In genomic region chr15:67074886-67075229, GRCh38 we compare ENCODE assay signal across 11 cellular contexts. TPM values are rescaled to one million over a fixed set of nuclear protein-coding genes. Genes with fewer than 3 reads are reported as not detected.
DNase-seq lines count a peak whose midpoint lies in the region; ATAC-seq and TF ChIP-seq lines count a peak whose summit lies in the region.
"Had no signal": no experiment of that assay in that cellular context is flagged by ENCODE, and none has a peak within 500 bp of the region (broad histone marks: within the 10 kb centered on the region; RNA-seq: fewer than 3 reads in every experiment).

No MANE protein-coding gene starts in this region.

- no peak for TF ChIP-seq CTCF in OCI-LY7 (conservative IDR thresholded peaks at IDR 0.05; ENCODE audit: low read length)
- TF ChIP-seq CTCF in esophagus muscularis mucosa (IDR thresholded peaks at IDR 0.05) = no peak
- TF ChIP-seq CTCF in spleen (IDR thresholded peaks at IDR 0.05 in 8 of 11, conservative IDR thresholded peaks at IDR 0.05 in 3 of 11) = no peak
- TF ChIP-seq CTCF in H9 (conservative IDR thresholded peaks at IDR 0.05) = no peak

- H3K27me3 ChIP-seq in esophagus muscularis mucosa (no peaks in the 10 kb centered on the region), spleen (replicated peaks in 1 of 7) (no peaks in the 10 kb centered on the region), H9 (ENCODE audit: insufficient read depth, low read length) (no peaks in the 10 kb centered on the region)

- no peak overlapping the region for H2BK15ac ChIP-seq in H9 (ENCODE audit: low read depth, low read length)

- no peak overlapping the region for H4K91ac ChIP-seq in H9 (ENCODE audit: insufficient read length, low read depth, low read length)

- peak overlapping the region; percentile 16 for H3K4me3 ChIP-seq in OCI-LY7 (ENCODE audit: low read depth, low read length, poor library complexity, severe bottlenecking)
- H3K4me3 ChIP-seq in esophagus muscularis mucosa = no peak overlapping the region
- H3K4me3 ChIP-seq in spleen = peak overlapping the region in 1 of 8 donors; percentile 32

- no peak overlapping the region for H3K18ac ChIP-seq in H9 (ENCODE audit: insufficient read length, low read depth, low read length)

- H3K9me3 ChIP-seq in OCI-LY7 (ENCODE audit: low read length) (no peaks in the 10 kb centered on the region), esophagus muscularis mucosa (no peaks in the 10 kb centered on the region), spleen (no peaks in the 10 kb centered on the region), H9 (ENCODE audit: control insufficient read depth, low read depth, low read length) (no peaks in the 10 kb centered on the region)

- H2BK20ac ChIP-seq in H9 (ENCODE audit: low read depth, low read length, poor library complexity, severe bottlenecking) = no peak overlapping the region

- peak overlapping the region in 1 of 3 experiments; percentile 42; a peak in 1 of 7 replicates for H3K27ac Mint-ChIP-seq in H9

- no peak overlapping the region for H2BK5ac ChIP-seq in H9 (ENCODE audit: insufficient read length, low read length)

- POLR2A ChIA-PET in OCI-LY7 (lab: Charles Lee) = interaction anchor here (1.0 kb wide), 2 partner anchors 9 to 10 kb away, joined by 3 read pairs; partner anchors contain the start of gene SMAD3

- CTCF ChIA-PET in OCI-LY7 (lab: Charles Lee; ENCODE audit: unreplicated experiment) = no interaction called here

- H3K4ac ChIP-seq in H9 (ENCODE audit: low read depth, low read length) = no peak overlapping the region

- no peak overlapping the region for H2BK120ac ChIP-seq in H9 (ENCODE audit: low read depth, low read length, poor library complexity, severe bottlenecking)

- H3K79me2 ChIP-seq in OCI-LY7 (ENCODE audit: insufficient read depth, low read depth, low read length) (peaks cover 100% of the 10 kb centered on the region), H9 (ENCODE audit: insufficient read depth, low read length) (no peaks in the 10 kb centered on the region; the same call in 1 of the 2 replicates)

- peaks cover 40 to 49% of the 10 kb centered on the region in 2 experiments for H3K4me1 Mint-ChIP-seq in H9

- H2AFZ ChIP-seq in OCI-LY7 (ENCODE audit: low read length) (no peak overlapping the region), H9 (ENCODE audit: low read length) (no peak overlapping the region)

- H4K20me1 ChIP-seq in OCI-LY7 (ENCODE audit: insufficient read depth, low read length) (no peaks in the 10 kb centered on the region), H9 (ENCODE audit: control insufficient read depth, insufficient read depth, insufficient read length) (no peaks in the 10 kb centered on the region)

- H3K4me3 Mint-ChIP-seq in H9 = no peak overlapping the region

- 78% methylated on average over 1 of the region's 1 CpG for WGBS in esophagus muscularis mucosa
- WGBS in spleen, 5 donors = 93 to 100% (median 95%) methylated on average over 1 of the region's 1 CpG
- WGBS in H9 (ENCODE audit: extremely low coverage, insufficient read length, low lambda C conversion rate) = no CpG with 5 or more reads among the region's 1 CpG

- ATAC-seq in activated CD4-positive, CD25-positive, alpha-beta regulatory T cell treated with anti-CD3 and anti-CD28 coated beads, Interleukin-2, amount 50 U/mL, for 24 hours = no peak

- no peak overlapping the region for H2AK5ac ChIP-seq in H9 (ENCODE audit: insufficient read length, low read length)

- H3K23me2 ChIP-seq in H9 (ENCODE audit: insufficient read length, low read depth, low read length, poor library complexity, severe bottlenecking) = no peaks in the 10 kb centered on the region

- H2BK12ac ChIP-seq in H9 (ENCODE audit: insufficient read length, low read depth, low read length) = no peak overlapping the region

- intact Hi-C loops in OCI-LY7 (cut with micrococcal nuclease; ENCODE audit: unreplicated experiment) (no loop called here), esophagus muscularis mucosa (cut with DNase I) (no loop called here), spleen (cut with DNase I; ENCODE audit: low total_unique reads) (no loop called here)

- H3K56ac ChIP-seq in H9 (ENCODE audit: insufficient read length, low read depth, low read length) = no peak overlapping the region

- H3K36me3 Mint-ChIP-seq in H9 (ENCODE audit: insufficient read depth in 1 of 3, low read depth in 3 of 3) = peaks cover 0 to 9% (median 6%) of the 10 kb centered on the region in 3 experiments; a peak in 6 of 7 replicates

- no peak overlapping the region for H4K5ac ChIP-seq in H9 (ENCODE audit: insufficient read length, low read depth, low read length)

- TF ChIP-seq POLR2A in esophagus muscularis mucosa (IDR thresholded peaks at IDR 0.05; ENCODE audit: low read depth) = no peak
- no peak for TF ChIP-seq POLR2A in spleen (IDR thresholded peaks at IDR 0.05)

- H3K27me3 Mint-ChIP-seq in H9 (ENCODE audit: low read depth) = no peaks in the 10 kb centered on the region

- H3K9me2 ChIP-seq in OCI-LY7 (ENCODE audit: insufficient read depth, low read length) = no peaks in the 10 kb centered on the region

- H3K9me3 Mint-ChIP-seq in H9 = no peaks in the 10 kb centered on the region

- peaks cover 96% of the 10 kb centered on the region for H3K4me1 ChIP-seq in OCI-LY7 (ENCODE audit: insufficient read depth, low read length, poor library complexity, severe bottlenecking)
- H3K4me1 ChIP-seq in esophagus muscularis mucosa = peaks cover 56 to 96% (median 92%) of the 10 kb centered on the region in 4 donors
- H3K4me1 ChIP-seq in spleen = peaks cover 57 to 100% (median 89%) of the 10 kb centered on the region in 6 donors
- peaks cover 6% of the 10 kb centered on the region; the same call in 1 of the 2 replicates for H3K4me1 ChIP-seq in H9 (ENCODE audit: insufficient read depth, low read length)

- no TSS peak for BruUV-seq in OCI-LY7 (replicated peaks; lab: Mats Ljungman, UMichigan)

- peak overlapping the region; percentile 87 for H3K4me2 ChIP-seq in OCI-LY7 (ENCODE audit: low read length)
- H3K4me2 ChIP-seq in H9 (ENCODE audit: insufficient read depth, insufficient read length, low read length) = no peak overlapping the region

- H3T11ph ChIP-seq in H9 (ENCODE audit: low read length) = no peak overlapping the region

- DNase-seq in SIG-M5 treated with dmso at 0.1 percent for 504 hours (lab: John Stamatoyannopoulos, UW; ENCODE audit: unreplicated experiment) (peak; percentile 42), SIG-M5 (lab: John Stamatoyannopoulos, UW) (no peak), OCI-LY7 (ENCODE audit: low spot score) (no peak), esophagus muscularis mucosa (ENCODE audit: extremely low spot score) (no peak), spleen (no peak), ureter (ENCODE audit: low spot score) (no peak), H9 (no peak)
- DNase-seq: activated effector memory CD4-positive, alpha-beta T cell treated with anti-CD3 and anti-CD28 coated beads, Interleukin-2, amount 50 U/mL, for 16 hours; NCI-H2029 had no signal

- no peak overlapping the region for H3K23ac ChIP-seq in H9 (ENCODE audit: insufficient read length, low read depth, low read length)

- H3K14ac ChIP-seq in H9 (ENCODE audit: insufficient read depth, low read length) = no peak overlapping the region

- TF ChIP-seq EP300 in esophagus muscularis mucosa (IDR thresholded peaks at IDR 0.05) = no peak

- H3K36me3 ChIP-seq in OCI-LY7 (ENCODE audit: insufficient read depth, low read length) = peaks cover 58% of the 10 kb centered on the region
- peaks cover 0 to 4% (median 0%) of the 10 kb centered on the region in 4 donors for H3K36me3 ChIP-seq in esophagus muscularis mucosa
- peaks cover 0 to 15% (median 0%) of the 10 kb centered on the region in 6 donors for H3K36me3 ChIP-seq in spleen

- no peak overlapping the region for H4K8ac ChIP-seq in H9 (replicated peaks; ENCODE audit: insufficient read length, low read depth, low read length)

- H3K79me1 ChIP-seq in H9 (ENCODE audit: insufficient read depth, low read depth, low read length, poor library complexity, severe bottlenecking) = no peaks in the 10 kb centered on the region

- H3K27ac ChIP-seq in OCI-LY7 (ENCODE audit: low read depth, low read length, poor library complexity, severe bottlenecking) (peak overlapping the region; percentile 85), esophagus muscularis mucosa (replicated peaks in 1 of 4) (peak overlapping the region; percentile 55 to 67 (median 60)), spleen (peak overlapping the region in 7 of 8 donors; percentile 47 to 76 (median 71)), H9 (ENCODE audit: insufficient read length, low read depth, low read length) (no peak overlapping the region)
- H3K27ac ChIP-seq: 22Rv1 had no signal

- no peak overlapping the region for H3K9ac ChIP-seq in H9 (ENCODE audit: extremely low read depth, insufficient read length, low read length)

RNA-seq across cellular contexts. Expression of gene SMAD3, which starts 9.5 kb away (rescaled TPM):
- 32.8 and 41.2 TPM in 2 replicates for total RNA-seq in OCI-LY7 (2014; rRNA removed; shearing (Covaris generic))
- 77.8 and 84.5 TPM in 2 replicates for total RNA-seq in OCI-LY7 (2022)
- 10 to 100 TPM; 21.2 to 32.3 (median 24.2) TPM for total RNA-seq in esophagus muscularis mucosa
- 10 to 100 TPM; 27.3 to 78.4 (median 47.5) TPM for total RNA-seq in spleen
- 1 to 10 TPM; 8.3 to 8.9 (median 8.6) TPM for polyA plus RNA-seq in spleen
- 124 TPM for total RNA-seq in ureter
- 25.9 and 26.7 TPM in 2 replicates for total RNA-seq in H9 (2021)
